ENCODE assay signal across 23 cellular contexts in the genomic region with DNA sequence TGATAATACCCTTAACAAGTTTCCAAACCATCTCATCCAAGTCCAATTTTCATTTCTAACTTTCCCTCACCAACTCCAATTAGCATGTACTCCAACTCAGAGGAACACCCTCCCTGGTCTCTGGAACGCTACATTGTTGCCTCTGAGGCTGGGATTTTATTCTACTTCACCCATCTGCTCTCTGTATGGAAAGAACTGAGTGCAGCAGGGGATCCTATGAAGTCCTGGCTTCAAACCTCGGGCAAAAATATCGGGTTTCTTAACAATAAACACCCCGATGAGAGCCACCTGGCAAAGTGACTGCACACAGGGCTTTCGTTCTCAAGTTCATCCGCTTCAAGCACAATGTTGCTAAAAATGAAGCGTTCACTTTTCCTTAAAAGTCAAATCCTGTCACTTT.
DNase-seq lines count a peak whose midpoint lies in the region; ATAC-seq and TF ChIP-seq lines count a peak whose summit lies in the region.
"Had no signal": no experiment of that assay in that cellular context is flagged by ENCODE, and none has a peak within 500 bp of the region (broad histone marks: within the 10 kb centered on the region; RNA-seq: fewer than 3 reads in every experiment).

No MANE protein-coding gene starts in this region.

- CTCF ChIA-PET in activated CD8-positive, alpha-beta memory T cell treated with anti-CD3 and anti-CD28 coated beads, Interleukin-2, amount 10 ng/mL, durations not matched to agents 7 days and 5 days (lab: Charles Lee), result interaction anchor here (1.6 kb wide), 1 partner anchor 11 kb away, joined by 5 read pairs; no protein-coding TSS in a partner anchor
- CTCF ChIA-PET in OCI-LY7 (lab: Charles Lee; ENCODE audit: unreplicated experiment), result no interaction called here

- no peak overlapping the region for H3K4me3 Mint-ChIP-seq in activated CD8-positive, alpha-beta memory T cell treated with anti-CD3 and anti-CD28 coated beads, Interleukin-2, amount 10 ng/mL, durations not matched to agents 7 days and 5 days
- H3K4me3 Mint-ChIP-seq: CD4-positive, alpha-beta T cell; T-cell had no signal

- H3K4me1 ChIP-seq in ACC112 (ENCODE audit: control insufficient read depth, insufficient read depth, low read length, unreplicated experiment), result no peaks in the 10 kb centered on the region
- no peaks in the 10 kb centered on the region for H3K4me1 ChIP-seq in OCI-LY7 (ENCODE audit: insufficient read depth, low read length, poor library complexity, severe bottlenecking)
- H3K4me1 ChIP-seq: BLaER1 treated with 17β-estradiol and CSF1 and Interleukin-3, amounts not matched to agents 10 nM and 100 nM had no signal

- POLR2A ChIA-PET in OCI-LY7 (lab: Charles Lee), result no interaction called here

- H3K27ac Mint-ChIP-seq in activated CD8-positive, alpha-beta memory T cell treated with anti-CD3 and anti-CD28 coated beads, Interleukin-2, amount 10 ng/mL, durations not matched to agents 7 days and 5 days, result no peak overlapping the region
- H3K27ac Mint-ChIP-seq: CD4-positive, alpha-beta T cell; T-cell had no signal

- H3K27ac ChIP-seq in ACC112 (ENCODE audit: low read depth, low read length), result no peak overlapping the region
- no peak overlapping the region for H3K27ac ChIP-seq in OCI-LY7 (ENCODE audit: low read depth, low read length, poor library complexity, severe bottlenecking)
- H3K27ac ChIP-seq in brain microvascular endothelial cell, result no peak overlapping the region
- H3K27ac ChIP-seq: BLaER1 treated with 17β-estradiol and CSF1 and Interleukin-3, amounts not matched to agents 10 nM and 100 nM had no signal

- H3K4me3 ChIP-seq in ACC112 (ENCODE audit: low read depth, low read length) (no peak overlapping the region), OCI-LY7 (ENCODE audit: low read depth, low read length, poor library complexity, severe bottlenecking) (no peak overlapping the region), brain microvascular endothelial cell (ENCODE audit: low read depth, low read length) (no peak overlapping the region)
- H3K4me3 ChIP-seq: BLaER1 treated with 17β-estradiol and CSF1 and Interleukin-3, amounts not matched to agents 10 nM and 100 nM had no signal

- no peaks in the 10 kb centered on the region for H3K9me3 Mint-ChIP-seq in activated CD8-positive, alpha-beta memory T cell treated with anti-CD3 and anti-CD28 coated beads, Interleukin-2, amount 10 ng/mL, durations not matched to agents 7 days and 5 days (ENCODE audit: low read depth)
- H3K9me3 Mint-ChIP-seq: CD4-positive, alpha-beta T cell; T-cell had no signal

- DNase-seq in NCI-H128 (lab: John Stamatoyannopoulos, UW; ENCODE audit: unreplicated experiment), result peak; percentile 50
- DNase-seq in NCI-H2171 (lab: John Stamatoyannopoulos, UW), result peak; percentile 64
- DNase-seq in left kidney (ENCODE audit: low read depth, low spot score), result peak; percentile 79
- no peak for DNase-seq in activated CD8-positive, alpha-beta memory T cell treated with anti-CD3 and anti-CD28 coated beads, Interleukin-2, amount 10 ng/mL, durations not matched to agents 7 days and 5 days
- DNase-seq in OCI-LY7 (ENCODE audit: low spot score), result no peak
- no peak for DNase-seq in brain microvascular endothelial cell
- DNase-seq: 8988T; AML-193; CD4-positive, alpha-beta T cell; DMS79; EL; GF-D8; NCI-H1092; NCI-H1436; NCI-H187; NCI-H2081 treated with DMSO at 0.1 percent for 48 hours; NCI-H774; Right ventricle myocardium superior; RPMI8226; T-cell had no signal

- no peaks in the 10 kb centered on the region for H3K9me3 ChIP-seq in OCI-LY7 (ENCODE audit: low read length)
- H3K9me3 ChIP-seq: BLaER1 treated with 17β-estradiol and CSF1 and Interleukin-3, amounts not matched to agents 10 nM and 100 nM had no signal

- no peaks in the 10 kb centered on the region for H3K79me2 ChIP-seq in ACC112 (ENCODE audit: control insufficient read depth, insufficient read depth, low read length, unreplicated experiment)
- no peaks in the 10 kb centered on the region for H3K79me2 ChIP-seq in OCI-LY7 (ENCODE audit: insufficient read depth, low read depth, low read length)

- peaks cover 3% of the 10 kb centered on the region for H3K27me3 Mint-ChIP-seq in activated CD8-positive, alpha-beta memory T cell treated with anti-CD3 and anti-CD28 coated beads, Interleukin-2, amount 10 ng/mL, durations not matched to agents 7 days and 5 days
- H3K27me3 Mint-ChIP-seq: CD4-positive, alpha-beta T cell had no signal

- no peaks in the 10 kb centered on the region for H3K4me1 Mint-ChIP-seq in activated CD8-positive, alpha-beta memory T cell treated with anti-CD3 and anti-CD28 coated beads, Interleukin-2, amount 10 ng/mL, durations not matched to agents 7 days and 5 days
- H3K4me1 Mint-ChIP-seq: T-cell had no signal

- in situ Hi-C loops in brain microvascular endothelial cell (cut with HindIII; ENCODE audit: low pct_ligation_motif_present, low sequenced_read_pairs), result no loop called here

- no peak overlapping the region for H3K4me2 ChIP-seq in OCI-LY7 (ENCODE audit: low read length)
- H3K4me2 ChIP-seq: BLaER1 treated with 17β-estradiol and CSF1 and Interleukin-3, amounts not matched to agents 10 nM and 100 nM had no signal

- no peak for ATAC-seq in GM19463 (IDR thresholded peaks at IDR 0.05; ENCODE audit: unreplicated experiment)
- ATAC-seq in activated CD8-positive, alpha-beta memory T cell treated with anti-CD3 and anti-CD28 coated beads, Interleukin-2, amount 10 ng/mL, durations not matched to agents 7 days and 5 days, result no peak
- ATAC-seq: T-cell had no signal

- no TSS peak for BruUV-seq in OCI-LY7 (replicated peaks; lab: Mats Ljungman, UMichigan)

- H3K36me3 Mint-ChIP-seq in activated CD8-positive, alpha-beta memory T cell treated with anti-CD3 and anti-CD28 coated beads, Interleukin-2, amount 10 ng/mL, durations not matched to agents 7 days and 5 days, result no peaks in the 10 kb centered on the region
- H3K36me3 Mint-ChIP-seq: T-cell had no signal

- no peak for TF ChIP-seq CTCF in OCI-LY7 (conservative IDR thresholded peaks at IDR 0.05; ENCODE audit: low read length)
- no peak for TF ChIP-seq CTCF in brain microvascular endothelial cell (IDR thresholded peaks at IDR 0.05; ENCODE audit: low read depth, low read length, missing control alignments)

- H3K9me2 ChIP-seq in OCI-LY7 (ENCODE audit: insufficient read depth, low read length), result no peaks in the 10 kb centered on the region

- intact Hi-C loops in OCI-LY7 (cut with micrococcal nuclease; ENCODE audit: unreplicated experiment), result no loop called here

- H4K20me1 ChIP-seq in OCI-LY7 (ENCODE audit: insufficient read depth, low read length), result no peaks in the 10 kb centered on the region
- H4K20me1 ChIP-seq: BLaER1 treated with 17β-estradiol and CSF1 and Interleukin-3, amounts not matched to agents 10 nM and 100 nM had no signal

- H3K36me3 ChIP-seq in ACC112 (ENCODE audit: insufficient read depth, low read length) (no peaks in the 10 kb centered on the region), OCI-LY7 (ENCODE audit: insufficient read depth, low read length) (no peaks in the 10 kb centered on the region), brain microvascular endothelial cell (replicated peaks) (no peaks in the 10 kb centered on the region)
- H3K36me3 ChIP-seq: BLaER1 treated with 17β-estradiol and CSF1 and Interleukin-3, amounts not matched to agents 10 nM and 100 nM had no signal

- H2AFZ ChIP-seq in ACC112 (ENCODE audit: low read length, unreplicated experiment) (peak overlapping the region; percentile 61), OCI-LY7 (ENCODE audit: low read length) (no peak overlapping the region)

- H3K27me3 ChIP-seq in ACC112 (ENCODE audit: insufficient read depth, low read length), result no peaks in the 10 kb centered on the region
- H3K27me3 ChIP-seq in brain microvascular endothelial cell (replicated peaks), result no peaks in the 10 kb centered on the region
- H3K27me3 ChIP-seq: BLaER1 treated with 17β-estradiol and CSF1 and Interleukin-3, amounts not matched to agents 10 nM and 100 nM had no signal

Comparison
In these comparisons a context has a peak if more than half of its experiments do, and no peak if none do; other contexts are left out.
1. DNase-seq: peak in NCI-H128 (single experiment), NCI-H2171 (single experiment) and left kidney (single experiment); none in activated CD8-positive, alpha-beta memory T cell treated with anti-CD3 and anti-CD28 coated beads, Interleukin-2, amount 10 ng/mL, durations not matched to agents 7 days and 5 days (single experiment), OCI-LY7 (single experiment) and brain microvascular endothelial cell (single experiment).